In genomic region chr2:205835982-205836381, GRCh38 we compare ENCODE assay signal across 18 cellular contexts.
"Had no signal": no experiment of that assay in that cellular context is flagged by ENCODE, and none has a peak within 500 bp of the region (broad histone marks: within the 10 kb centered on the region; RNA-seq: fewer than 3 reads in every experiment).

No MANE protein-coding gene starts in this region.

- DNase-seq: activated CD4-positive, alpha-beta T cell treated with anti-CD3 and anti-CD28 coated beads for 1 hour; activated CD4-positive, alpha-beta T cell treated with anti-CD3 and anti-CD28 coated beads, Interleukin-2, amount 50 U/mL, for 4 hours; activated naive CD4-positive, alpha-beta T cell treated with Interleukin-2 at 50 U/mL for 16 hours; activated naive CD8-positive, alpha-beta T cell treated with anti-CD3 and anti-CD28 coated beads, Interleukin-2, amount 50 U/mL, for 24 hours; dermis blood vessel endothelial cell; effector memory CD8-positive, alpha-beta T cell; gastrocnemius medialis; kidney; left ventricle myocardium inferior; occipital lobe; stimulated activated CD4-positive, alpha-beta T cell treated with anti-CD3 and anti-CD28 coated beads, Interleukin-4, amount 100 ng/mL, for 4 hours; stimulated activated naive CD8-positive, alpha-beta T cell treated with anti-CD3 and anti-CD28 coated beads, Interleukin-15, Interleukin-2, amounts not matched to agents 100 U/mL and 50 U/mL, for 24 hours; T-cell; T-helper 9 cell had no signal

- H3K4me3 ChIP-seq: gastrocnemius medialis, left ventricle myocardium inferior, right atrium auricular region, skin epidermis had no signal

- H3K27ac Mint-ChIP-seq: activated naive CD8-positive, alpha-beta T cell treated with anti-CD3 and anti-CD28 coated beads, Interleukin-2, amount 50 U/mL, for 24 hours; activated T-helper 17 cell treated with anti-CD3 and anti-CD28 coated beads, Interleukin-2, amount 50 U/mL, for 72 hours; effector memory CD8-positive, alpha-beta T cell; natural killer cell treated with Interleukin-12 subunit alpha and Interleukin-12 subunit beta and Interleukin-15 and Interleukin-18, amount 100 ng/mL, for 72 hours; T-cell had no signal

- H3K4me3 Mint-ChIP-seq: activated naive CD8-positive, alpha-beta T cell treated with anti-CD3 and anti-CD28 coated beads, Interleukin-2, amount 50 U/mL, for 24 hours; activated T-helper 17 cell treated with anti-CD3 and anti-CD28 coated beads, Interleukin-2, amount 50 U/mL, for 72 hours; effector memory CD8-positive, alpha-beta T cell; natural killer cell treated with Interleukin-12 subunit alpha and Interleukin-12 subunit beta and Interleukin-15 and Interleukin-18, amount 100 ng/mL, for 72 hours; T-cell had no signal

- H3K9me3 Mint-ChIP-seq: natural killer cell treated with Interleukin-12 subunit alpha and Interleukin-12 subunit beta and Interleukin-15 and Interleukin-18, amount 100 ng/mL, for 72 hours had no signal

- H3K27ac ChIP-seq: gastrocnemius medialis, left ventricle myocardium inferior, right atrium auricular region, skin epidermis had no signal

- H3K4me1 Mint-ChIP-seq: activated naive CD8-positive, alpha-beta T cell treated with anti-CD3 and anti-CD28 coated beads, Interleukin-2, amount 50 U/mL, for 24 hours; activated T-helper 17 cell treated with anti-CD3 and anti-CD28 coated beads, Interleukin-2, amount 50 U/mL, for 72 hours; T-cell had no signal

- H3K36me3 ChIP-seq: gastrocnemius medialis, left ventricle myocardium inferior, right atrium auricular region had no signal

- H3K9me3 ChIP-seq: gastrocnemius medialis, right atrium auricular region had no signal

- H3K27me3 ChIP-seq: gastrocnemius medialis, right atrium auricular region had no signal

- H3K4me1 ChIP-seq: gastrocnemius medialis, right atrium auricular region had no signal

- H3K36me3 Mint-ChIP-seq: natural killer cell treated with Interleukin-12 subunit alpha and Interleukin-12 subunit beta and Interleukin-15 and Interleukin-18, amount 100 ng/mL, for 72 hours; T-cell had no signal

- ATAC-seq: activated naive CD8-positive, alpha-beta T cell treated with anti-CD3 and anti-CD28 coated beads, Interleukin-2, amount 50 U/mL, for 24 hours; activated T-helper 17 cell treated with anti-CD3 and anti-CD28 coated beads, Interleukin-2, amount 50 U/mL, for 72 hours; effector memory CD8-positive, alpha-beta T cell; gastrocnemius medialis; natural killer cell treated with Interleukin-12 subunit alpha and Interleukin-12 subunit beta and Interleukin-15 and Interleukin-18, amount 100 ng/mL, for 72 hours; stimulated activated naive CD8-positive, alpha-beta T cell treated with anti-CD3 and anti-CD28 coated beads, Interleukin-15, Interleukin-2, amounts not matched to agents 100 U/mL and 50 U/mL, for 24 hours; T-cell had no signal
